Comparison of ENCODE assay signal across 12 cellular contexts in the genomic region with DNA sequence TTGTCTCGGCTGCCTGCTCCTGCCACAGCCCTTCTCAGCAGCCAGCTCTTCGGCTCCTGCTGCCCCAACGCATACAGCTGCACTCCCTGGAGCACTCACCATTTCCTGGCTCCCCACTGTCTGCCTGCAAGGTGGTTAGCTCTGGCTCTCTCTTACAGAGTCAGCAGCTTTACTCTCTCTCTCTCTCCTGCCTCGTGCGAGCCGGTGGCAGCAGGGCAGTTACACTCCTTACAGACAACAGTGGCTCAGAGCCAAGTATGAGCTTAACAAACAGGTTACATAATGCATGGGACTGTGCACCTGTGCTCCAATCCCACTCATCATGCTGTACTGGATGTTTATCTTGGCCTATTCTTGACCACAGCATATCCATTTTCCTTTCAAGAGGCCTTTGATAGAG. TPM values are rescaled to one million over a fixed set of nuclear protein-coding genes. Genes with fewer than 3 reads are reported as not detected.
DNase-seq lines count a peak whose midpoint lies in the region; ATAC-seq and TF ChIP-seq lines count a peak whose summit lies in the region.
"Had no signal": no experiment of that assay in that cellular context is flagged by ENCODE, and none has a peak within 500 bp of the region (broad histone marks: within the 10 kb centered on the region; RNA-seq: fewer than 3 reads in every experiment).

No MANE protein-coding gene starts in this region.

- DNase-seq in DND-41 = peak; percentile 43
- DNase-seq in NCI-H2029 treated with DMSO at 0.1 percent for 48 hours (lab: John Stamatoyannopoulos, UW) = peak; percentile 94
- DNase-seq in SW480 (ENCODE audit: low spot score) = peak; percentile 54
- DNase-seq in mesothelial cell of epicardium (ENCODE audit: low spot score in 2 of 2, unreplicated experiment in 2 of 2) = no peak
- DNase-seq in T-helper 2 cell = no peak
- DNase-seq in NCI-H446 treated with DMSO at 0.1 percent for 48 hours (lab: John Stamatoyannopoulos, UW) = no peak
- DNase-seq: activated T-cell treated with anti-CD3 and anti-CD28 coated beads, Interleukin-2, amount 50 U/mL, for 72 hours; effector CD8-positive, alpha-beta T cell; Karpas-422 had no signal

- no peak overlapping the region for H3K27ac ChIP-seq in DND-41 (ENCODE audit: low read length)

- H3K9me3 Mint-ChIP-seq in mesothelial cell of epicardium = peaks cover 9% of the 10 kb centered on the region
- H3K9me3 Mint-ChIP-seq: activated T-cell treated with anti-CD3 and anti-CD28 coated beads, Interleukin-2, amount 50 U/mL, for 72 hours; T-helper 1 cell treated with Interleukin-12 subunit alpha and Interleukin-12 subunit beta and Interleukin-4 antibody, amounts not matched to agents 30 μg/mL and 1 μg/mL, for 36 hours had no signal

- H3K4me2 ChIP-seq in DND-41 (ENCODE audit: insufficient read depth, low read length) = 0 out of 2 replicates have a peak overlapping the region, but pooled peaks have one; percentile 15

- H3K4me1 Mint-ChIP-seq in mesothelial cell of epicardium = peaks cover 17% of the 10 kb centered on the region

- H3K9me3 ChIP-seq in DND-41 (ENCODE audit: insufficient read depth, low read length, severe bottlenecking) = no peaks in the 10 kb centered on the region

- H2AFZ ChIP-seq in DND-41 (ENCODE audit: low read depth, low read length) = no peak overlapping the region

- H3K4me1 ChIP-seq in DND-41 (ENCODE audit: insufficient read depth, low read length) = peaks cover 10% of the 10 kb centered on the region

- no peak overlapping the region for H3K4me3 ChIP-seq in DND-41 (ENCODE audit: low read depth in 1 of 2, low read length in 2 of 2)

- H3K36me3 ChIP-seq in DND-41 (ENCODE audit: insufficient read depth, low read length) = no peaks in the 10 kb centered on the region

- no peaks in the 10 kb centered on the region for H3K27me3 Mint-ChIP-seq in mesothelial cell of epicardium (ENCODE audit: low read depth)

- no peaks in the 10 kb centered on the region for H3K36me3 Mint-ChIP-seq in mesothelial cell of epicardium

- ATAC-seq in DND-41 (ENCODE audit: insufficient read depth, low read depth) (peak; percentile 89), SK-N-SH treated with all-trans-retinoic acid at 6 μM for 48 hours (no peak), GM18519 (IDR thresholded peaks at IDR 0.05; ENCODE audit: low FRiP score, unreplicated experiment) (no peak)
- ATAC-seq: activated T-cell treated with anti-CD3 and anti-CD28 coated beads, Interleukin-2, amount 50 U/mL, for 72 hours had no signal

- no peak overlapping the region for H3K9ac ChIP-seq in DND-41 (ENCODE audit: low read depth, low read length)

- no peaks in the 10 kb centered on the region for H4K20me1 ChIP-seq in DND-41 (ENCODE audit: insufficient read depth, low read length)

- H3K4me3 Mint-ChIP-seq in mesothelial cell of epicardium = no peak overlapping the region
- H3K4me3 Mint-ChIP-seq: activated T-cell treated with anti-CD3 and anti-CD28 coated beads, Interleukin-2, amount 50 U/mL, for 72 hours; T-helper 1 cell treated with Interleukin-12 subunit alpha and Interleukin-12 subunit beta and Interleukin-4 antibody, amounts not matched to agents 30 μg/mL and 1 μg/mL, for 36 hours had no signal

- TF ChIP-seq CTCF in DND-41 (IDR thresholded peaks at IDR 0.05; ENCODE audit: borderline replicate concordance, extremely low read depth, low read length, poor library complexity, severe bottlenecking) (no peak), mesothelial cell of epicardium (IDR thresholded peaks at IDR 0.05; ENCODE audit: unreplicated experiment) (no peak)

- peak overlapping the region; percentile 58 for H3K27ac Mint-ChIP-seq in mesothelial cell of epicardium
- H3K27ac Mint-ChIP-seq: activated T-cell treated with anti-CD3 and anti-CD28 coated beads, Interleukin-2, amount 50 U/mL, for 72 hours; T-helper 1 cell treated with Interleukin-12 subunit alpha and Interleukin-12 subunit beta and Interleukin-4 antibody, amounts not matched to agents 30 μg/mL and 1 μg/mL, for 36 hours had no signal

- H3K27me3 ChIP-seq in DND-41 (ENCODE audit: insufficient read depth, low read length, poor library complexity) = peaks cover 3% of the 10 kb centered on the region

- no peaks in the 10 kb centered on the region for H3K79me2 ChIP-seq in DND-41 (ENCODE audit: insufficient read depth, low read length)

TF ChIP-seq in SK-N-SH treated with all-trans-retinoic acid at 6 μM for 48 hours, 23 proteins besides CTCF, POLR2A, EP300 and RAD21:
- TF ChIP-seq SNAI2 (CRISPR knock-in tag; IDR thresholded peaks at IDR 0.05) = no peak
- no peak for TF ChIP-seq GLIS3 (CRISPR knock-in tag; IDR thresholded peaks at IDR 0.05)
- TF ChIP-seq PPARA (CRISPR knock-in tag; IDR thresholded peaks at IDR 0.05; ENCODE audit: borderline replicate concordance) = no peak
TF ChIP-seq in SK-N-SH treated with all-trans-retinoic acid at 6 μM for 48 hours: peak in this region for 0.

RNA-seq across cellular contexts. Expression of a gene that starts 47.4 kb away (rescaled TPM):
- total RNA-seq in mesothelial cell of epicardium = 140 to 147 TPM (median 141 TPM) in 3 replicates

Comparison
In these comparisons a context has a peak if more than half of its experiments do, and no peak if none do; other contexts are left out.
1. DNase-seq: peak in DND-41 (single experiment), NCI-H2029 treated with DMSO at 0.1 percent for 48 hours (single experiment) and SW480 (single experiment); none in mesothelial cell of epicardium (0 of 2), T-helper 2 cell (0 of 5) and NCI-H446 treated with DMSO at 0.1 percent for 48 hours (single experiment).